Comparison of ENCODE assay signal across 24 cellular contexts in the genomic region with DNA sequence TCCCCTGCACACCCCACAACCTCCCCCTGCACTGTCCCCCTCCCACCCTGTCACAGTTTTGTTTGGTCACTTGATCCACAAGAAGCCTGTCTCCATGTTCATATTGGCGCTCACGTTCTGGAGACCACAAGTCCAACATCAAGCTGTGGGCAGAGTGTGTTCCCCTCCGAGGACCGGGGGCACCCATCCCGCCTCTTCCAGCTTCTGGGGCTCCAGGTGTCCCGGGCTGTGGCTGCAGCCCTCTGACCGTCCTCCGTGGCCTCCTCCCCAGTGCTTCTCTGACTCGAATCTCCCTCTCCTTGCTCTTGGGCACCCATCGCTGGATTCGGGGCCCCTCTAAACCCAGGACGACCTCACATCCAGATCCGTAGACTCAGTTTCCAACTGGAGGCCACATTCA. TPM values are rescaled to one million over a fixed set of nuclear protein-coding genes. Genes with fewer than 3 reads are reported as not detected.
"Had no signal": no experiment of that assay in that cellular context is flagged by ENCODE, and none has a peak within 500 bp of the region (broad histone marks: within the 10 kb centered on the region; RNA-seq: fewer than 3 reads in every experiment).

No MANE protein-coding gene starts in this region.

- H3K36me3 ChIP-seq: esophagus squamous epithelium, left lung, lower lobe of right lung, ovary, stomach had no signal

- H3K27me3 Mint-ChIP-seq: progenitor cell of endocrine pancreas had no signal

- H3K4me3 ChIP-seq: coronary artery, esophagus squamous epithelium, left lung, lower lobe of right lung, ovary, stomach had no signal

- H3K9me3 ChIP-seq: left lung, lower lobe of right lung, ovary, stomach had no signal

- DNase-seq: effector CD8-positive, alpha-beta T cell; esophagus squamous epithelium; foreskin keratinocyte; immature natural killer cell; left lung; lower lobe of right lung; natural killer cell; nucleus accumbens; ovary; right cardiac atrium; small intestine; stimulated activated CD4-positive, alpha-beta T cell treated with anti-CD3 and anti-CD28 coated beads, Interleukin-12 subunit alpha, Interleukin-12 subunit beta, amount 100 ng/mL, for 4 hours; stimulated activated naive CD4-positive, alpha-beta T cell; stomach; substantia nigra; trophoblast cell had no signal

- H3K27ac ChIP-seq: coronary artery, epithelial cell of prostate, esophagus squamous epithelium, foreskin keratinocyte, left lung, lower lobe of right lung, ovary, stomach had no signal

- H3K27me3 ChIP-seq: foreskin keratinocyte, left lung, ovary had no signal

- H3K4me1 Mint-ChIP-seq: immature natural killer cell, mesothelial cell of epicardium, natural killer cell had no signal

- H3K4me3 Mint-ChIP-seq: immature natural killer cell, memory B cell, mesothelial cell of epicardium, natural killer cell, neural crest cell had no signal

- H3K4me1 ChIP-seq: esophagus squamous epithelium, foreskin keratinocyte, left lung, lower lobe of right lung, stomach had no signal

- H3K27ac Mint-ChIP-seq: immature natural killer cell, memory B cell, mesothelial cell of epicardium, natural killer cell, progenitor cell of endocrine pancreas had no signal

- H3K9me3 Mint-ChIP-seq: natural killer cell, neural crest cell had no signal

- H3K36me3 Mint-ChIP-seq: immature natural killer cell, memory B cell, natural killer cell had no signal

RNA-seq across cellular contexts. Expression of gene PLEKHG4B, which starts 49.2 kb away (rescaled TPM):
- total RNA-seq: dermis microvascular lymphatic vessel endothelial cell, foreskin keratinocyte had no signal

RNA-seq across cellular contexts. Expression of gene LRRC14B, which starts 50.1 kb away (rescaled TPM):
- total RNA-seq: dermis microvascular lymphatic vessel endothelial cell, esophagus squamous epithelium, foreskin keratinocyte, left lung, lower lobe of right lung, mucosa of gallbladder, natural killer cell, neural crest cell, progenitor cell of endocrine pancreas had no signal
